25 cellular contexts compared by ENCODE assay signal in genomic region chr1:169098380-169098779, GRCh38. TPM values are rescaled to one million over a fixed set of nuclear protein-coding genes. Genes with fewer than 3 reads are reported as not detected.
A peak's percentile ranks its signal among the peaks of the same experiment; 100 is the strongest.
DNase-seq lines count a peak whose midpoint lies in the region; ATAC-seq, FAIRE-seq and TF ChIP-seq lines count a peak whose summit lies in the region.
"Had no signal": no experiment of that assay in that cellular context is flagged by ENCODE, and none has a peak within 500 bp of the region (broad histone marks: within the 10 kb centered on the region; RNA-seq: fewer than 3 reads in every experiment).

No MANE protein-coding gene starts in this region.

- H3K4me1 Mint-ChIP-seq in stimulated activated naive B cell treated with anti-CD40 and anti-IgM and Interleukin-4, amounts not matched to agents 10 μg/mL and 1 μg/mL and 100 μg/mL, for 72 hours = peaks cover 2 to 5% of the 10 kb centered on the region in 2 donors
- H3K4me1 Mint-ChIP-seq: CD4-positive, CD25-positive, alpha-beta regulatory T cell had no signal

- no peaks in the 10 kb centered on the region for H3K36me3 ChIP-seq in esophagus muscularis mucosa
- no peaks in the 10 kb centered on the region for H3K36me3 ChIP-seq in sigmoid colon
- H3K36me3 ChIP-seq: SJSA1 had no signal

- no peaks in the 10 kb centered on the region for H3K9me3 ChIP-seq in esophagus muscularis mucosa
- H3K9me3 ChIP-seq in sigmoid colon = no peaks in the 10 kb centered on the region
- H3K9me3 ChIP-seq: A549, SJSA1 had no signal

- 75% methylated on average over 1 of the region's 1 CpG for WGBS in esophagus muscularis mucosa
- 71 to 83% methylated on average over 1 of the region's 1 CpG for WGBS in sigmoid colon, 2 donors

- H3K27ac Mint-ChIP-seq in stimulated activated naive B cell treated with anti-CD40 and anti-IgM and Interleukin-4, amounts not matched to agents 10 μg/mL and 1 μg/mL and 100 μg/mL, for 72 hours = no peak overlapping the region
- H3K27ac Mint-ChIP-seq: B cell; CD4-positive, CD25-positive, alpha-beta regulatory T cell; H9; HFFc6 had no signal

- peak; percentile 76 for FAIRE-seq in GM18507 (lab: Jason Lieb, UNC)
- FAIRE-seq: A549 had no signal

- TF ChIP-seq POLR2A in esophagus muscularis mucosa (IDR thresholded peaks at IDR 0.05; ENCODE audit: low read depth) = no peak
- TF ChIP-seq POLR2A in sigmoid colon (IDR thresholded peaks at IDR 0.05) = no peak

- TF ChIP-seq CTCF in esophagus muscularis mucosa (IDR thresholded peaks at IDR 0.05) = no peak
- no peak for TF ChIP-seq CTCF in sigmoid colon (IDR thresholded peaks at IDR 0.05)

- DNase-seq in GM18507 (ENCODE audit: extremely low spot score, insufficient read length, low read depth) (no peak), NCI-H526 treated with DMSO at 0.1 percent for 48 hours (lab: John Stamatoyannopoulos, UW) (peak; percentile 62), esophagus muscularis mucosa (ENCODE audit: extremely low spot score) (peak; percentile 47), sigmoid colon (no peak), NCI-H146 (lab: John Stamatoyannopoulos, UW) (no peak)
- no peak for DNase-seq in stimulated activated naive B cell treated with anti-CD40 and anti-IgM and Interleukin-4, amounts not matched to agents 10 μg/mL and 1 μg/mL and 100 μg/mL, for 72 hours
- no peak for DNase-seq in stimulated activated CD4-positive, alpha-beta T cell treated with anti-CD3 and anti-CD28 coated beads, Interleukin-4, amount 100 ng/mL, for 4 hours
- no peak for DNase-seq in effector CD8-positive, alpha-beta T cell (lab: John Stamatoyannopoulos, UW)
- DNase-seq: CD4-positive, CD25-positive, alpha-beta regulatory T cell; DMS 273 treated with DMSO at 0.1 percent for 48 hours; GM23248; H9; HFFc6; KBM-7; MM.1S; NCI-H1092 treated with DMSO at 0.1 percent for 48 hours; NCI-H1436 treated with DMSO at 0.1 percent for 48 hours; NCI-H2029 treated with DMSO at 0.1 percent for 48 hours; NCI-H226; NCI-H510A treated with DMSO at 0.1 percent for 48 hours; NCI-H82 had no signal

- no peaks in the 10 kb centered on the region for H3K36me3 Mint-ChIP-seq in stimulated activated naive B cell treated with anti-CD40 and anti-IgM and Interleukin-4, amounts not matched to agents 10 μg/mL and 1 μg/mL and 100 μg/mL, for 72 hours

- ATAC-seq in stimulated activated naive B cell treated with anti-CD40 and anti-IgM and Interleukin-4, amounts not matched to agents 10 μg/mL and 1 μg/mL and 100 μg/mL, for 72 hours (replicated peaks) = peak; percentile 25 to 36
- ATAC-seq: A549, Right ventricle myocardium inferior had no signal

- no peak overlapping the region for H3K4me3 ChIP-seq in esophagus muscularis mucosa
- no peak overlapping the region for H3K4me3 ChIP-seq in sigmoid colon
- H3K4me3 ChIP-seq: A549, GM23248, SJSA1 had no signal

- H3K27me3 ChIP-seq in esophagus muscularis mucosa (no peaks in the 10 kb centered on the region), sigmoid colon (no peaks in the 10 kb centered on the region)
- H3K27me3 ChIP-seq: SJSA1 had no signal

- peaks cover 27 to 40% of the 10 kb centered on the region in 2 donors for H3K27me3 Mint-ChIP-seq in stimulated activated naive B cell treated with anti-CD40 and anti-IgM and Interleukin-4, amounts not matched to agents 10 μg/mL and 1 μg/mL and 100 μg/mL, for 72 hours

- peaks cover 0 to 9% of the 10 kb centered on the region in 2 donors for H3K9me3 Mint-ChIP-seq in stimulated activated naive B cell treated with anti-CD40 and anti-IgM and Interleukin-4, amounts not matched to agents 10 μg/mL and 1 μg/mL and 100 μg/mL, for 72 hours
- H3K9me3 Mint-ChIP-seq: H9, HFFc6 had no signal

- H3K4me1 ChIP-seq in esophagus muscularis mucosa (peaks cover 12 to 17% (median 14%) of the 10 kb centered on the region in 4 donors), sigmoid colon (peaks cover 0 to 16% (median 14%) of the 10 kb centered on the region in 4 donors)

- TF ChIP-seq EP300 in esophagus muscularis mucosa (IDR thresholded peaks at IDR 0.05) (no peak), sigmoid colon (IDR thresholded peaks at IDR 0.05) (no peak)

- intact Hi-C loops in esophagus muscularis mucosa (cut with DNase I) = no loop called here
- intact Hi-C loops in sigmoid colon (cut with DNase I) = no loop called here

- no peak overlapping the region for H3K4me3 Mint-ChIP-seq in stimulated activated naive B cell treated with anti-CD40 and anti-IgM and Interleukin-4, amounts not matched to agents 10 μg/mL and 1 μg/mL and 100 μg/mL, for 72 hours
- H3K4me3 Mint-ChIP-seq: B cell; CD4-positive, CD25-positive, alpha-beta regulatory T cell; H9; HFFc6 had no signal

- H3K27ac ChIP-seq in esophagus muscularis mucosa (replicated peaks in 1 of 4) = no peak overlapping the region
- no peak overlapping the region for H3K27ac ChIP-seq in sigmoid colon
- H3K27ac ChIP-seq: A549, GM23248, SJSA1 had no signal

RNA-seq across cellular contexts. Expression of gene ATP1B1, which starts 8.1 kb away (rescaled TPM):
- total RNA-seq in esophagus muscularis mucosa = 10 to 100 TPM; 69.4 to 88.6 (median 78.3) TPM
- total RNA-seq in sigmoid colon = 100 to 1,000 TPM in 3 of 4 donors, 10 to 100 TPM in 1; 92.4 to 118 (median 109) TPM
- polyA plus RNA-seq in sigmoid colon = 100 to 1,000 TPM in 1 of 3 donors, 10 to 100 TPM in 2; 54.7 to 259 (median 79.1) TPM

Comparison
In these comparisons a context has a peak if more than half of its experiments do, and no peak if none do; other contexts are left out.
1. DNase-seq: peak in NCI-H526 treated with DMSO at 0.1 percent for 48 hours (single experiment) and esophagus muscularis mucosa (single experiment); none in GM18507 (single experiment), stimulated activated naive B cell treated with anti-CD40 and anti-IgM and Interleukin-4, amounts not matched to agents 10 μg/mL and 1 μg/mL and 100 μg/mL, for 72 hours (single experiment), sigmoid colon (single experiment), stimulated activated CD4-positive, alpha-beta T cell treated with anti-CD3 and anti-CD28 coated beads, Interleukin-4, amount 100 ng/mL, for 4 hours (0 of 2), NCI-H146 (single experiment) and effector CD8-positive, alpha-beta T cell (single experiment).